Comparison of ENCODE assay signal across 2 cellular contexts in genomic region chr5:134742134-134742533, GRCh38.
A peak's percentile ranks its signal among the peaks of the same experiment; 100 is the strongest.
TF ChIP-seq lines count a peak whose summit lies in the region.

No MANE protein-coding gene starts in this region.

TF ChIP-seq in A549, 52 proteins besides CTCF, POLR2A, EP300 and RAD21 (continued from another document):
- TF ChIP-seq BHLHE40 (IDR thresholded peaks at IDR 0.05; ENCODE audit: low read depth, low read length) = no peak
- TF ChIP-seq BCL3 (IDR thresholded peaks at IDR 0.05) = no peak
- TF ChIP-seq ZFP36 (IDR thresholded peaks at IDR 0.05; ENCODE audit: borderline replicate concordance, partially characterized antibody) = peak; percentile 5
- TF ChIP-seq PBX3 (IDR thresholded peaks at IDR 0.05) = no peak

TF ChIP-seq in HEK293, 187 proteins besides CTCF, POLR2A, EP300 and RAD21:
- TF ChIP-seq ZNF398 (tag by site-specific recombination; IDR thresholded peaks at IDR 0.05) (no peak), ZNF768 (tag by site-specific recombination; IDR thresholded peaks at IDR 0.05) (0 out of 2 replicates have a peak, but pooled peaks have one; percentile 78)
